In genomic region chr5:180378412-180379344, GRCh38 we compare ENCODE assay signal across 28 cellular contexts.
"Had no signal": no experiment of that assay in that cellular context is flagged by ENCODE, and none has a peak within 500 bp of the region (broad histone marks: within the 10 kb centered on the region; RNA-seq: fewer than 3 reads in every experiment).

No MANE protein-coding gene starts in this region.

- H3K9me3 Mint-ChIP-seq: mesothelial cell of epicardium, naive B cell, natural killer cell, nephron progenitor cell, neural progenitor cell had no signal

- H3K4me2 ChIP-seq: neural progenitor cell had no signal

- H3K36me3 Mint-ChIP-seq: mesothelial cell of epicardium, naive B cell, natural killer cell, neural progenitor cell had no signal

- DNase-seq: hippocampal formation; kidney; left colon; lower lobe of right lung; mammary epithelial cell; mesenchymal stem cell; naive B cell; natural killer cell; nephron progenitor cell; pancreas; retina; right cardiac atrium; stimulated activated CD4-positive, alpha-beta T cell treated with anti-CD3 and anti-CD28 coated beads, Interleukin-12 subunit alpha, Interleukin-12 subunit beta, amount 100 ng/mL, for 4 hours; stimulated activated CD4-positive, alpha-beta T cell treated with anti-CD3 and anti-CD28 coated beads, Interleukin-15, amount 100 ng/mL, for 24 hours; stimulated activated CD4-positive, alpha-beta T cell treated with anti-CD3 and anti-CD28 coated beads, Interleukin-2, amount 100 ng/mL, for 24 hours; stimulated activated CD4-positive, alpha-beta T cell treated with anti-CD3 and anti-CD28 coated beads, Interleukin-4, amount 100 ng/mL, for 1 hour; stimulated activated naive CD4-positive, alpha-beta T cell; stomach; testis; thyroid gland; transverse colon; upper lobe of left lung had no signal

- H3K27ac Mint-ChIP-seq: mesothelial cell of epicardium, naive B cell, natural killer cell, nephron progenitor cell, neural progenitor cell had no signal

- H3K27ac ChIP-seq: left lung, lower lobe of right lung, neural progenitor cell, pancreas, prostate gland, stomach, testis, thyroid gland, transverse colon, upper lobe of left lung, vagina had no signal

- ATAC-seq: left colon, left lung, lower lobe of right lung, natural killer cell, pancreas, right cardiac atrium, sciatic nerve had no signal

- H3K4me3 ChIP-seq: left lung, lower lobe of right lung, neural progenitor cell, pancreas, prostate gland, stomach, testis, thyroid gland, transverse colon, upper lobe of left lung, vagina had no signal

- H3K4me1 ChIP-seq: left lung, lower lobe of right lung, neural progenitor cell, pancreas, prostate gland, stomach, testis, transverse colon, upper lobe of left lung, vagina had no signal

- H3K4me1 Mint-ChIP-seq: mesothelial cell of epicardium, naive B cell, natural killer cell had no signal

- H3K9ac ChIP-seq: neural progenitor cell had no signal

- H3K27me3 ChIP-seq: left lung, neural progenitor cell, pancreas, testis, thyroid gland, transverse colon, upper lobe of left lung, vagina had no signal

- H3K9me3 ChIP-seq: left lung, lower lobe of right lung, pancreas, prostate gland, stomach, testis, thyroid gland, transverse colon, upper lobe of left lung, vagina had no signal

- H3K4me3 Mint-ChIP-seq: mesothelial cell of epicardium, naive B cell, natural killer cell, nephron progenitor cell, neural progenitor cell had no signal

- H3K36me3 ChIP-seq: left lung, lower lobe of right lung, neural progenitor cell, pancreas, prostate gland, stomach, thyroid gland, transverse colon, upper lobe of left lung, vagina had no signal
